ENCODE assay signal across 8 cellular contexts in the genomic region with DNA sequence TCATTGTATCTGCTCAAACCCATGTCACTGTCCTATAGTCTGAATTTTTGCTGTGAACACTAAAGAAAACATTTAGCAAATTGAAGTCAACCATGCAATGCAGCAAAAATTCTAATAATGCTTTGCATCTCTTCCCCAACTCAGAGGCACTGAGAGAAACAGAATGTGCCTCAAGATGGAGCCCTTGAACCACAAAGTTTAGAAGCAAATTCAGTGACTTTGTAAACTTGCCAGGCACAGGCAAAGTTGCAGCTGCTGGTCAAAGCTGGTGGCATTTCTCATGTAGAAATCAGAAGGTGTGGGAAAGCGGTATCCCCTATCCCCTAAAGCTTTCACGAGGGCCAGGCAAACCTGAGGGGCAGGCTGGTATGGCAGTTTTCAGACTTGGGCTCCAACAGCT.
DNase-seq lines count a peak whose midpoint lies in the region; FAIRE-seq and TF ChIP-seq lines count a peak whose summit lies in the region.

No MANE protein-coding gene starts in this region.

- H3K4me3 Mint-ChIP-seq in Calu3 (ENCODE audit: low read depth, unreplicated experiment): no peak overlapping the region

- FAIRE-seq in H54 (lab: Jason Lieb, UNC): no peak

- peak; percentile 45 for DNase-seq in Calu3
- peak in 30 of 56 donors; percentile 0 to 41 (median 0) for DNase-seq in amygdala (lab: John Stamatoyannopoulos, UW)
- peak; percentile 14 for DNase-seq in iPS DF 4.7 (ENCODE audit: extremely low read depth, low spot score)
- peak; percentile 44 for DNase-seq in stomach
- no peak for DNase-seq in NCI-H1048 (lab: John Stamatoyannopoulos, UW)
- DNase-seq in NCI-H1092 (lab: John Stamatoyannopoulos, UW): no peak
- DNase-seq in H54 (ENCODE audit: insufficient read length, low spot score): no peak

- H3K27me3 Mint-ChIP-seq in Calu3 (ENCODE audit: unreplicated experiment): no peaks in the 10 kb centered on the region

- H3K9me3 Mint-ChIP-seq in Calu3 (ENCODE audit: low read depth, unreplicated experiment): no peaks in the 10 kb centered on the region

- no peaks in the 10 kb centered on the region for H3K36me3 ChIP-seq in stomach

- H3K9me3 ChIP-seq in stomach: no peaks in the 10 kb centered on the region

- BruUV-seq in Calu3 (replicated peaks; lab: Mats Ljungman, UMichigan): no TSS peak

- TF ChIP-seq EP300 in Ishikawa (IDR thresholded peaks at IDR 0.05; ENCODE audit: borderline replicate concordance) (no peak), stomach (IDR thresholded peaks at IDR 0.05) (no peak)

- no peak overlapping the region for H3K4me3 ChIP-seq in stomach

- no peaks in the 10 kb centered on the region for H3K36me3 Mint-ChIP-seq in Calu3 (ENCODE audit: insufficient read depth, unreplicated experiment)

- no peaks in the 10 kb centered on the region for H3K4me1 ChIP-seq in stomach

- 5 to 16% (median 10%) methylated on average over 2 of the region's 2 CpGs for WGBS in stomach, 5 donors

- no peak overlapping the region for H3K27ac ChIP-seq in stomach

- intact Hi-C loops in Calu3 (cut with micrococcal nuclease; ENCODE audit: unreplicated experiment): loop anchor here (2.0 to 10.0 kb wide), 4 partner anchors 184 to 1082 kb away; no protein-coding TSS in a partner anchor
- intact Hi-C loops in stomach (cut with DNase I; ENCODE audit: low total_unique reads): loop anchor here (10.0 kb wide), 1 partner anchor 1082 kb away; no protein-coding TSS in a partner anchor

- CTCF ChIA-PET in Calu3 (lab: Charles Lee): interaction anchor here (0.7 to 1.9 kb wide), 8 partner anchors 158 to 1086 kb away, joined by 3 to 9 read pairs (median 3); no protein-coding TSS in a partner anchor

- no peak for TF ChIP-seq POLR2A in stomach (IDR thresholded peaks at IDR 0.05)
- no peak for TF ChIP-seq POLR2A in H54 (IDR thresholded peaks at IDR 0.05; ENCODE audit: low read depth, low read length)

- peaks cover 15% of the 10 kb centered on the region for H3K4me1 Mint-ChIP-seq in Calu3 (ENCODE audit: low read depth, unreplicated experiment)

- H3K27me3 ChIP-seq in stomach: peaks cover 0 to 7% (median 0%) of the 10 kb centered on the region in 3 donors

- TF ChIP-seq CTCF in Calu3 (IDR thresholded peaks at IDR 0.05; ENCODE audit: unreplicated experiment): peak; percentile 29
- TF ChIP-seq CTCF in stomach (IDR thresholded peaks at IDR 0.05): peak in 2 of 7 experiments; percentile 12 to 45

- peak; percentile 78 for TF ChIP-seq RAD21 in Ishikawa (IDR thresholded peaks at IDR 0.05; ENCODE audit: low read depth)

- no peak overlapping the region for H3K27ac Mint-ChIP-seq in Calu3 (ENCODE audit: unreplicated experiment)

TF ChIP-seq in Ishikawa, 13 proteins besides CTCF, POLR2A, EP300 and RAD21:
- no peak for TF ChIP-seq FOXM1 (IDR thresholded peaks at IDR 0.05; ENCODE audit: borderline replicate concordance, low read depth)
- TF ChIP-seq CREB1 (IDR thresholded peaks at IDR 0.05; ENCODE audit: low read depth): no peak
- TF ChIP-seq ZBTB7A (IDR thresholded peaks at IDR 0.05; ENCODE audit: low read depth): no peak
- TF ChIP-seq TAF1 (IDR thresholded peaks at IDR 0.05; ENCODE audit: low read depth): no peak
- no peak for TF ChIP-seq EGR1 (IDR thresholded peaks at IDR 0.05)
- no peak for TF ChIP-seq YY1 (IDR thresholded peaks at IDR 0.05; ENCODE audit: low read depth)
- no peak for TF ChIP-seq MAX (IDR thresholded peaks at IDR 0.05)
- TF ChIP-seq CEBPB (IDR thresholded peaks at IDR 0.05): no peak
- no peak for TF ChIP-seq TCF12 (IDR thresholded peaks at IDR 0.05; ENCODE audit: low read depth)
- no peak for TF ChIP-seq TEAD4 (IDR thresholded peaks at IDR 0.05)
- no peak for TF ChIP-seq NFIC (IDR thresholded peaks at IDR 0.05)
- TF ChIP-seq, protein P1, sequence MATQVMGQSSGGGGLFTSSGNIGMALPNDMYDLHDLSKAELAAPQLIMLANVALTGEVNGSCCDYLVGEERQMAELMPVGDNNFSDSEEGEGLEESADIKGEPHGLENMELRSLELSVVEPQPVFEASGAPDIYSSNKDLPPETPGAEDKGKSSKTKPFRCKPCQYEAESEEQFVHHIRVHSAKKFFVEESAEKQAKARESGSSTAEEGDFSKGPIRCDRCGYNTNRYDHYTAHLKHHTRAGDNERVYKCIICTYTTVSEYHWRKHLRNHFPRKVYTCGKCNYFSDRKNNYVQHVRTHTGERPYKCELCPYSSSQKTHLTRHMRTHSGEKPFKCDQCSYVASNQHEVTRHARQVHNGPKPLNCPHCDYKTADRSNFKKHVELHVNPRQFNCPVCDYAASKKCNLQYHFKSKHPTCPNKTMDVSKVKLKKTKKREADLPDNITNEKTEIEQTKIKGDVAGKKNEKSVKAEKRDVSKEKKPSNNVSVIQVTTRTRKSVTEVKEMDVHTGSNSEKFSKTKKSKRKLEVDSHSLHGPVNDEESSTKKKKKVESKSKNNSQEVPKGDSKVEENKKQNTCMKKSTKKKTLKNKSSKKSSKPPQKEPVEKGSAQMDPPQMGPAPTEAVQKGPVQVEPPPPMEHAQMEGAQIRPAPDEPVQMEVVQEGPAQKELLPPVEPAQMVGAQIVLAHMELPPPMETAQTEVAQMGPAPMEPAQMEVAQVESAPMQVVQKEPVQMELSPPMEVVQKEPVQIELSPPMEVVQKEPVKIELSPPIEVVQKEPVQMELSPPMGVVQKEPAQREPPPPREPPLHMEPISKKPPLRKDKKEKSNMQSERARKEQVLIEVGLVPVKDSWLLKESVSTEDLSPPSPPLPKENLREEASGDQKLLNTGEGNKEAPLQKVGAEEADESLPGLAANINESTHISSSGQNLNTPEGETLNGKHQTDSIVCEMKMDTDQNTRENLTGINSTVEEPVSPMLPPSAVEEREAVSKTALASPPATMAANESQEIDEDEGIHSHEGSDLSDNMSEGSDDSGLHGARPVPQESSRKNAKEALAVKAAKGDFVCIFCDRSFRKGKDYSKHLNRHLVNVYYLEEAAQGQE (IDR thresholded peaks at IDR 0.05; ENCODE audit: low read depth): no peak

Comparison
In these comparisons a context has a peak if more than half of its experiments do, and no peak if none do; other contexts are left out.
1. DNase-seq: peak in Calu3 (single experiment), amygdala (30 of 56), iPS DF 4.7 (single experiment) and stomach (single experiment); none in NCI-H1048 (single experiment), NCI-H1092 (single experiment) and H54 (single experiment).